In the genomic region with DNA sequence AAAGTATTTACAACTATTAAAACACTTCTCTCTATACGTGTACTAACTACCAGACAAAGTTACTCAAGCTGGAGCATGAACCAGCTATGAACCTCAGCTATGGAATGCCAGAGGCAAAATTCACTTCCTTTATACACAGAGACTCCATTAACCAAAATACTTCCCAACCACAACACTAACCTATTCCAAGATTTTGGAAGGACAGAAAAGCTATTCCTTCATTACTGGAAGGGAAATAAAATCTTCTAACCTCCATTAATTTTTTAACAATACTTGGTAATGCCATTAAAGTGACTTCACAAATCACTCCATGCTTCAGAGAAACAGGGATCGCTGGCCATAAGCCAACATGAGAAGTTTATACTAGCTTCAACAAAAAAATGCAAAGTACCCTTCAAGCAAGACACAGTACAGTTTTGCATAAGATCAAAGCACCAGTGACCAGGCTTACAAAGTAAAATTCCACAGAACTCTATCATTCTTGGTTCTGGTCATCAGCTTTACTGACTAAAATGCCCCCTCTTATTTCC, we compare ENCODE assay signal across 12 cellular contexts. TPM values are rescaled to one million over a fixed set of nuclear protein-coding genes. Genes with fewer than 3 reads are reported as not detected.
DNase-seq lines count a peak whose midpoint lies in the region; ATAC-seq and TF ChIP-seq lines count a peak whose summit lies in the region.
"Had no signal": no experiment of that assay in that cellular context is flagged by ENCODE, and none has a peak within 500 bp of the region (broad histone marks: within the 10 kb centered on the region; RNA-seq: fewer than 3 reads in every experiment).

No MANE protein-coding gene starts in this region.

- H3K27ac ChIP-seq in Karpas-422 (ENCODE audit: low read length) (peak overlapping the region; percentile 44), brain microvascular endothelial cell (peak overlapping the region; percentile 70), heart right ventricle (peak overlapping the region in 3 of 10 donors; percentile 11 to 32 (median 23))
- H3K27ac ChIP-seq: KMS-11 had no signal

- H3K36me3 Mint-ChIP-seq in memory B cell: peaks cover 18% of the 10 kb centered on the region

- peaks cover 43% of the 10 kb centered on the region for H3K4me1 Mint-ChIP-seq in memory B cell

- H4K20me1 ChIP-seq in Karpas-422 (ENCODE audit: insufficient read depth, low read depth, low read length): peaks cover 52% of the 10 kb centered on the region

- H3K4me1 ChIP-seq in Karpas-422 (ENCODE audit: low read length) (peaks cover 68% of the 10 kb centered on the region), heart right ventricle (peaks cover 3 to 83% (median 65%) of the 10 kb centered on the region in 9 donors)

- no peaks in the 10 kb centered on the region for H3K27me3 ChIP-seq in Karpas-422 (ENCODE audit: low read length)
- no peaks in the 10 kb centered on the region for H3K27me3 ChIP-seq in brain microvascular endothelial cell (replicated peaks)
- no peaks in the 10 kb centered on the region for H3K27me3 ChIP-seq in heart right ventricle

- DNase-seq in AG20443 (ENCODE audit: low spot score) (peak; percentile 72), Karpas-422 (no peak), brain microvascular endothelial cell (peak; percentile 70), memory B cell (ENCODE audit: low spot score in 2 of 2) (no peak), heart right ventricle (no peak), GM13976 (ENCODE audit: low spot score) (no peak)
- no peak for DNase-seq in activated CD4-positive, alpha-beta T cell treated with anti-CD3 and anti-CD28 coated beads for 48 hours
- DNase-seq: activated naive CD8-positive, alpha-beta T cell treated with anti-CD3 and anti-CD28 coated beads, Interleukin-2, amount 10 ng/mL, durations not matched to agents 7 days and 5 days; SHP77 had no signal

- H3K79me2 ChIP-seq in Karpas-422 (ENCODE audit: low read length): peaks cover 99% of the 10 kb centered on the region

- H3K36me3 ChIP-seq in Karpas-422 (ENCODE audit: insufficient read depth, low read length) (peaks cover 21% of the 10 kb centered on the region; the same call in 1 of the 2 replicates), brain microvascular endothelial cell (replicated peaks) (peaks cover 23% of the 10 kb centered on the region), heart right ventricle (peaks cover 0 to 44% (median 0%) of the 10 kb centered on the region in 9 donors)

- no peaks in the 10 kb centered on the region for H3K27me3 Mint-ChIP-seq in memory B cell
- H3K27me3 Mint-ChIP-seq: activated naive CD8-positive, alpha-beta T cell treated with anti-CD3 and anti-CD28 coated beads, Interleukin-2, amount 10 ng/mL, durations not matched to agents 7 days and 5 days had no signal

- H3K4me3 ChIP-seq in Karpas-422 (ENCODE audit: low read length): no peak overlapping the region
- no peak overlapping the region for H3K4me3 ChIP-seq in brain microvascular endothelial cell (ENCODE audit: low read depth, low read length)
- H3K4me3 ChIP-seq in heart right ventricle: no peak overlapping the region

- no peaks in the 10 kb centered on the region for H3K9me3 ChIP-seq in Karpas-422 (ENCODE audit: low read length)
- H3K9me3 ChIP-seq in heart right ventricle: peaks cover 0 to 6% (median 0%) of the 10 kb centered on the region in 11 donors

- no peak overlapping the region for H3K4me3 Mint-ChIP-seq in memory B cell
- H3K4me3 Mint-ChIP-seq: activated naive CD8-positive, alpha-beta T cell treated with anti-CD3 and anti-CD28 coated beads, Interleukin-2, amount 10 ng/mL, durations not matched to agents 7 days and 5 days had no signal

- TF ChIP-seq CTCF in brain microvascular endothelial cell (IDR thresholded peaks at IDR 0.05; ENCODE audit: low read depth, low read length, missing control alignments): no peak
- TF ChIP-seq CTCF in heart right ventricle (IDR thresholded peaks at IDR 0.05): no peak
- no peak for TF ChIP-seq CTCF in GM13976 (IDR thresholded peaks at IDR 0.05; ENCODE audit: borderline replicate concordance, control extremely low read depth, extremely low read depth, insufficient read depth, missing control alignments)

- peak overlapping the region; percentile 70 for H3K27ac Mint-ChIP-seq in memory B cell
- H3K27ac Mint-ChIP-seq: activated naive CD8-positive, alpha-beta T cell treated with anti-CD3 and anti-CD28 coated beads, Interleukin-2, amount 10 ng/mL, durations not matched to agents 7 days and 5 days had no signal

- WGBS in heart right ventricle, 2 donors: 68 to 75% methylated on average over 2 of the region's 2 CpGs

- H3K4me2 ChIP-seq in Karpas-422 (ENCODE audit: low read depth, low read length, poor library complexity, severe bottlenecking): peak overlapping the region; percentile 46
- H3K4me2 ChIP-seq: KMS-11 had no signal

- H3K9me3 Mint-ChIP-seq in memory B cell: no peaks in the 10 kb centered on the region
- H3K9me3 Mint-ChIP-seq: activated naive CD8-positive, alpha-beta T cell treated with anti-CD3 and anti-CD28 coated beads, Interleukin-2, amount 10 ng/mL, durations not matched to agents 7 days and 5 days had no signal

- no peaks in the 10 kb centered on the region for H3K9me2 ChIP-seq in Karpas-422 (replicated peaks; ENCODE audit: insufficient read depth, low read length)

- ATAC-seq in memory B cell (ENCODE audit: low read depth) (no peak), GM21367 (IDR thresholded peaks at IDR 0.05; ENCODE audit: unreplicated experiment) (no peak), heart right ventricle (no peak)
- ATAC-seq: HCT116 had no signal

- no peak overlapping the region for H2AFZ ChIP-seq in Karpas-422 (ENCODE audit: low read length)

- H3K9ac ChIP-seq in Karpas-422 (ENCODE audit: low read length): no peak overlapping the region
- H3K9ac ChIP-seq: KMS-11 had no signal

- in situ Hi-C loops in brain microvascular endothelial cell (cut with HindIII; ENCODE audit: low pct_ligation_motif_present, low sequenced_read_pairs): no loop called here
- in situ Hi-C loops in GM13976 (cut with MboI; ENCODE audit: low sequenced_read_pairs, unreplicated experiment): no loop called here

- intact Hi-C loops in heart right ventricle (cut with DNase I): no loop called here

RNA-seq across cellular contexts. Expression of gene PUM1, which starts 58.0 kb away (rescaled TPM):
- total RNA-seq in Karpas-422 (2014; rRNA removed; shearing (Covaris generic); ENCODE audit: low replicate concordance): 64.0 and 96.2 TPM in 2 replicates
- 10 to 100 TPM; 69.7 to 91.2 (median 82.9) TPM for total RNA-seq in heart right ventricle
- 10 to 100 TPM; 13.5 to 27.4 TPM for polyA plus RNA-seq in heart right ventricle

Comparison
In these comparisons a context has a peak if more than half of its experiments do, and no peak if none do; other contexts are left out.
1. DNase-seq: peak in AG20443 (single experiment) and brain microvascular endothelial cell (single experiment); none in Karpas-422 (single experiment), memory B cell (0 of 2), activated CD4-positive, alpha-beta T cell treated with anti-CD3 and anti-CD28 coated beads for 48 hours (single experiment), heart right ventricle (0 of 2) and GM13976 (single experiment).